ENCODE assay signal across 27 cellular contexts in the genomic region with DNA sequence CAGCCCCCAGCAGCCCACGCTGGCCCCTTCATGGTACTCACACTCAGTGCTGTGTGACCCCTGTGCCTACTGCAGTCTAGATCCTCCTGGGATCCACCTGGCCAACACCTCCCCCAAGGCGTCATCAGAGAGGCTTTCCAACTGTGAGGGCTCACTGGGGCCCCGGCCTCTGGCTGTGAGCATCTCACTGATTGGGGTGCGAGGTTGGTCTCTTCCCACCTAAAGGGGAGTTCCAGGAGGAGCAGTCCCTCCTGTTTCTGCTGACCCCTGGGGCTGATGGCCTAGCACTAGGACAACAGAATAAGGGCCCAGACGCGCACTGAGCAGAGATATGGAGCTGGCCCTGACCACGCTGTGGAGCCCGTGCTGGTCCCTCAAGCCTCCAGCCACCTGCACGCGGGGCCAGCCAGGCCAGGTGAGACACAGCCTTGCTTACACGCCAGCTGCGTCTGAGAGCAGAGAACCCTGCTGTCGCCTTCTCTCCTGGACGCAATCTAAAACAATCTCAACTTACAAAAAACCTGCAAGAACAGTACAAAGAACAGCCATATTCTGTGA. TPM values are rescaled to one million over a fixed set of nuclear protein-coding genes. Genes with fewer than 3 reads are reported as not detected.
DNase-seq lines count a peak whose midpoint lies in the region; ATAC-seq and TF ChIP-seq lines count a peak whose summit lies in the region.
"Had no signal": no experiment of that assay in that cellular context is flagged by ENCODE, and none has a peak within 500 bp of the region (broad histone marks: within the 10 kb centered on the region; RNA-seq: fewer than 3 reads in every experiment).

No MANE protein-coding gene starts in this region.

- peaks cover 7 to 29% (median 20%) of the 10 kb centered on the region in 3 donors for H3K27me3 Mint-ChIP-seq in immature natural killer cell (ENCODE audit: low read depth in 3 of 3)
- H3K27me3 Mint-ChIP-seq: activated naive CD8-positive, alpha-beta T cell; activated T-helper 17 cell treated with anti-CD3 and anti-CD28 coated beads, Interleukin-2, amount 50 U/mL, for 72 hours; naive thymus-derived CD4-positive, alpha-beta T cell; stimulated activated memory B cell treated with anti-CD40 and anti-IgM and Interleukin-4, amounts not matched to agents 10 μg/mL and 1 μg/mL and 100 μg/mL, for 72 hours had no signal

- H3K36me3 ChIP-seq in left ventricle myocardium inferior: no peaks in the 10 kb centered on the region
- H3K36me3 ChIP-seq: BLaER1, gastroesophageal sphincter, suprapubic skin, uterus had no signal

- H3K27ac ChIP-seq in left ventricle myocardium inferior (replicated peaks): peak overlapping the region; percentile 57
- H3K27ac ChIP-seq: GM23248, suprapubic skin had no signal

- ATAC-seq in Right ventricle myocardium superior (ENCODE audit: poor library complexity): no peak
- ATAC-seq in stimulated activated effector memory CD8-positive, alpha-beta T cell treated with anti-CD3 and anti-CD28 coated beads, Interleukin-12 subunit alpha, Interleukin-12 subunit beta, amount 100 ng/mL, for 72 hours: no peak
- no peak for ATAC-seq in HG03095 (IDR thresholded peaks at IDR 0.05; ENCODE audit: unreplicated experiment)
- ATAC-seq: activated T-helper 17 cell treated with anti-CD3 and anti-CD28 coated beads, Interleukin-2, amount 50 U/mL, for 72 hours; esophagus mucosa; gastroesophageal sphincter; naive thymus-derived CD4-positive, alpha-beta T cell; PC-3; stimulated activated memory B cell treated with anti-CD40 and anti-IgM and Interleukin-4, amounts not matched to agents 10 μg/mL and 1 μg/mL and 100 μg/mL, for 72 hours had no signal

- H3K4me1 Mint-ChIP-seq in immature natural killer cell: peaks cover 82 to 91% of the 10 kb centered on the region in 2 donors
- H3K4me1 Mint-ChIP-seq in stimulated activated effector memory CD8-positive, alpha-beta T cell treated with anti-CD3 and anti-CD28 coated beads, Interleukin-12 subunit alpha, Interleukin-12 subunit beta, amount 100 ng/mL, for 72 hours: peaks cover 88% of the 10 kb centered on the region

- H3K27me3 ChIP-seq in left ventricle myocardium inferior (ENCODE audit: low read depth): no peaks in the 10 kb centered on the region
- H3K27me3 ChIP-seq: BLaER1, gastroesophageal sphincter, MG63, suprapubic skin, uterus had no signal

- H3K4me1 ChIP-seq in left ventricle myocardium inferior: peaks cover 92% of the 10 kb centered on the region

- intact Hi-C loops in left ventricle myocardium inferior (cut with micrococcal nuclease) (no loop called here), Right ventricle myocardium superior (cut with DNase I) (no loop called here)

- no peaks in the 10 kb centered on the region for H3K9me3 ChIP-seq in left ventricle myocardium inferior (replicated peaks)
- H3K9me3 ChIP-seq: BLaER1, gastroesophageal sphincter, MG63, suprapubic skin, uterus had no signal

- H3K4me3 ChIP-seq in left ventricle myocardium inferior: no peak overlapping the region
- H3K4me3 ChIP-seq: BLaER1, gastroesophageal sphincter, GM23248, MG63, skin epidermis, suprapubic skin, uterus had no signal

- H3K36me3 Mint-ChIP-seq in immature natural killer cell: no peaks in the 10 kb centered on the region
- peaks cover 32% of the 10 kb centered on the region for H3K36me3 Mint-ChIP-seq in stimulated activated effector memory CD8-positive, alpha-beta T cell treated with anti-CD3 and anti-CD28 coated beads, Interleukin-12 subunit alpha, Interleukin-12 subunit beta, amount 100 ng/mL, for 72 hours
- H3K36me3 Mint-ChIP-seq: activated naive CD8-positive, alpha-beta T cell had no signal

- no peak overlapping the region for H3K4me3 Mint-ChIP-seq in immature natural killer cell
- no peak overlapping the region for H3K4me3 Mint-ChIP-seq in stimulated activated effector memory CD8-positive, alpha-beta T cell treated with anti-CD3 and anti-CD28 coated beads, Interleukin-12 subunit alpha, Interleukin-12 subunit beta, amount 100 ng/mL, for 72 hours
- H3K4me3 Mint-ChIP-seq: activated naive CD8-positive, alpha-beta T cell; activated T-helper 17 cell treated with anti-CD3 and anti-CD28 coated beads, Interleukin-2, amount 50 U/mL, for 72 hours; naive thymus-derived CD4-positive, alpha-beta T cell; stimulated activated memory B cell treated with anti-CD40 and anti-IgM and Interleukin-4, amounts not matched to agents 10 μg/mL and 1 μg/mL and 100 μg/mL, for 72 hours had no signal

- H3K27ac Mint-ChIP-seq in immature natural killer cell: peak overlapping the region in 5 of 6 donors; percentile 77 to 98 (median 95)
- H3K27ac Mint-ChIP-seq in stimulated activated effector memory CD8-positive, alpha-beta T cell treated with anti-CD3 and anti-CD28 coated beads, Interleukin-12 subunit alpha, Interleukin-12 subunit beta, amount 100 ng/mL, for 72 hours: peak overlapping the region; percentile 82
- H3K27ac Mint-ChIP-seq: activated naive CD8-positive, alpha-beta T cell; naive thymus-derived CD4-positive, alpha-beta T cell; stimulated activated memory B cell treated with anti-CD40 and anti-IgM and Interleukin-4, amounts not matched to agents 10 μg/mL and 1 μg/mL and 100 μg/mL, for 72 hours had no signal

- no peaks in the 10 kb centered on the region for H3K9me3 Mint-ChIP-seq in immature natural killer cell
- no peaks in the 10 kb centered on the region for H3K9me3 Mint-ChIP-seq in stimulated activated effector memory CD8-positive, alpha-beta T cell treated with anti-CD3 and anti-CD28 coated beads, Interleukin-12 subunit alpha, Interleukin-12 subunit beta, amount 100 ng/mL, for 72 hours
- H3K9me3 Mint-ChIP-seq: activated T-helper 17 cell treated with anti-CD3 and anti-CD28 coated beads, Interleukin-2, amount 50 U/mL, for 72 hours; naive thymus-derived CD4-positive, alpha-beta T cell; stimulated activated memory B cell treated with anti-CD40 and anti-IgM and Interleukin-4, amounts not matched to agents 10 μg/mL and 1 μg/mL and 100 μg/mL, for 72 hours had no signal

- DNase-seq in left ventricle myocardium inferior (no peak), Right ventricle myocardium superior (no peak), SHP77 treated with DMSO at 0.1 percent for 48 hours (lab: John Stamatoyannopoulos, UW) (peak; percentile 30), immature natural killer cell (no peak), MV-4-11 (lab: John Stamatoyannopoulos, UW) (no peak), NCI-H1694 treated with DMSO at 0.1 percent for 48 hours (lab: John Stamatoyannopoulos, UW) (no peak)
- no peak for DNase-seq in stimulated activated effector memory CD8-positive, alpha-beta T cell treated with anti-CD3 and anti-CD28 coated beads, Interleukin-12 subunit alpha, Interleukin-12 subunit beta, amount 100 ng/mL, for 72 hours (ENCODE audit: low spot score in 2 of 2)
- DNase-seq: activated CD4-positive, alpha-beta T cell treated with anti-CD3 and anti-CD28 coated beads, Interleukin-2, amount 50 U/mL, for 1 hour; effector memory CD4-positive, alpha-beta T cell; GM23248; kidney glomerular epithelial cell; MG63; naive thymus-derived CD4-positive, alpha-beta T cell; NCI-H187; PC-3; stimulated activated CD4-positive, alpha-beta T cell treated with anti-CD3 and anti-CD28 coated beads, Interleukin-2, amount 100 ng/mL, for 24 hours; T-helper 2 cell; uterus had no signal

- TF ChIP-seq CTCF in left ventricle myocardium inferior (IDR thresholded peaks at IDR 0.05; ENCODE audit: borderline replicate concordance): no peak

RNA-seq across cellular contexts. Expression of gene ELL, which starts 32.2 kb away (rescaled TPM):
- 7.9 TPM for total RNA-seq in left ventricle myocardium inferior
- 7.5 TPM for total RNA-seq in Right ventricle myocardium superior
- 10 to 100 TPM in 2 of 3 donors, 1 to 10 TPM in 1; 9.1 to 21.1 (median 11.1) TPM for polyA plus RNA-seq in immature natural killer cell

RNA-seq across cellular contexts. Expression of gene ISYNA1, which starts 51.8 kb away (rescaled TPM):
- total RNA-seq in left ventricle myocardium inferior (24.1 TPM), Right ventricle myocardium superior (26.0 TPM)
- 10 to 100 TPM; 29.7 to 32.2 (median 31.2) TPM for polyA plus RNA-seq in immature natural killer cell

RNA-seq across cellular contexts. Expression of gene FKBP8, which starts 53.7 kb away (rescaled TPM):
- total RNA-seq in left ventricle myocardium inferior (153 TPM), Right ventricle myocardium superior (182 TPM)
- polyA plus RNA-seq in immature natural killer cell: 100 to 1,000 TPM in 1 of 3 donors, 10 to 100 TPM in 2; 85.7 to 137 (median 94.5) TPM
